ENCODE assay signal across 16 cellular contexts in genomic region chr12:13116971-13117370, GRCh38. TPM values are rescaled to one million over a fixed set of nuclear protein-coding genes. Genes with fewer than 3 reads are reported as not detected.
"Had no signal": no experiment of that assay in that cellular context is flagged by ENCODE, and none has a peak within 500 bp of the region (broad histone marks: within the 10 kb centered on the region; RNA-seq: fewer than 3 reads in every experiment).

No MANE protein-coding gene starts in this region.

- H3K9me3 Mint-ChIP-seq: effector memory CD8-positive, alpha-beta T cell; natural killer cell; T-helper 2 cell treated with Interferon-gamma antibody and Interleukin-4, amounts not matched to agents 5 μg/mL and 100 μg/mL, for 36 hours had no signal

- DNase-seq: activated CD4-positive, alpha-beta T cell treated with anti-CD3 and anti-CD28 coated beads, Interleukin-2, amount 50 U/mL, for 1 hour; activated CD8-positive, alpha-beta memory T cell treated with anti-CD3 and anti-CD28 coated beads for 24 hours; activated naive CD4-positive, alpha-beta T cell; anterior cingulate cortex; effector memory CD8-positive, alpha-beta T cell; gastrocnemius medialis; mammary epithelial cell; natural killer cell; stimulated activated CD4-positive, alpha-beta T cell treated with anti-CD3 and anti-CD28 coated beads, Interleukin-1b, Interleukin-23, amount 100 ng/mL, for 48 hours; tibial artery had no signal

- H3K27ac ChIP-seq: prostate gland, tibial artery had no signal

- H3K4me1 Mint-ChIP-seq: natural killer cell; stimulated activated memory B cell treated with anti-CD40 and anti-IgM and Interleukin-4, amounts not matched to agents 10 μg/mL and 1 μg/mL and 100 μg/mL, for 72 hours had no signal

- H3K36me3 ChIP-seq: breast epithelium, gastrocnemius medialis, prostate gland, tibial artery had no signal

- H3K36me3 Mint-ChIP-seq: natural killer cell; stimulated activated memory B cell treated with anti-CD40 and anti-IgM and Interleukin-4, amounts not matched to agents 10 μg/mL and 1 μg/mL and 100 μg/mL, for 72 hours had no signal

- ATAC-seq: effector memory CD8-positive, alpha-beta T cell; gastrocnemius medialis; natural killer cell; stimulated activated memory B cell treated with anti-CD40 and anti-IgM and Interleukin-4, amounts not matched to agents 10 μg/mL and 1 μg/mL and 100 μg/mL, for 72 hours had no signal

- H3K9me3 ChIP-seq: gastrocnemius medialis, prostate gland, tibial artery had no signal

- H3K4me3 Mint-ChIP-seq: effector memory CD8-positive, alpha-beta T cell; natural killer cell; stimulated activated memory B cell treated with anti-CD40 and anti-IgM and Interleukin-4, amounts not matched to agents 10 μg/mL and 1 μg/mL and 100 μg/mL, for 72 hours; T-helper 2 cell treated with Interferon-gamma antibody and Interleukin-4, amounts not matched to agents 5 μg/mL and 100 μg/mL, for 36 hours had no signal

- H3K27me3 ChIP-seq: breast epithelium, gastrocnemius medialis had no signal

- H3K27ac Mint-ChIP-seq: effector memory CD8-positive, alpha-beta T cell; natural killer cell; stimulated activated memory B cell treated with anti-CD40 and anti-IgM and Interleukin-4, amounts not matched to agents 10 μg/mL and 1 μg/mL and 100 μg/mL, for 72 hours; T-helper 2 cell treated with Interferon-gamma antibody and Interleukin-4, amounts not matched to agents 5 μg/mL and 100 μg/mL, for 36 hours had no signal

- H3K4me3 ChIP-seq: breast epithelium, gastrocnemius medialis, prostate gland, tibial artery had no signal

- H3K4me1 ChIP-seq: breast epithelium, prostate gland, tibial artery had no signal

RNA-seq across cellular contexts. Expression of gene GSG1, which starts 13.5 kb away (rescaled TPM):
- total RNA-seq: breast epithelium, chondrocyte, dermis blood vessel endothelial cell, gastrocnemius medialis, mammary epithelial cell, natural killer cell had no signal
